18 cellular contexts compared by ENCODE assay signal in the genomic region with DNA sequence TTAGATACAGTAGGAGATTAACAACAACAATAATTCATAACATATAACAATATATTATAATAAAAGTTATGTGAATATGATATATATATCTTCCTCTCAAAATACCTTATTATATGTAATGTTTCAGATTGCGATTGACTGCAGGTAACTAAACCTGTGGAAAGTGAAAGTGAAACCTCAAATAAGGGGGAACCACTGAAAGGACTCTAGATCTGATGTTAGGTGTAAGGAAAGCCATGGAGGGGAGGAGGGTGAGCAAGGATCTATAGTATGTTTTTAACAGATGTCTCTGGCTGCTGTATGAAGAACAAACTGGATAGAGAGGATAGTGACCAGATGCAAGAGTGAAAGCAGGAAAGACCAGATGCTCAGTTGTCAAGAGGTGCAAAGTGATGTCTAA. TPM values are rescaled to one million over a fixed set of nuclear protein-coding genes. Genes with fewer than 3 reads are reported as not detected.
A peak's percentile ranks its signal among the peaks of the same experiment; 100 is the strongest.
DNase-seq lines count a peak whose midpoint lies in the region; ATAC-seq and TF ChIP-seq lines count a peak whose summit lies in the region.
"Had no signal": no experiment of that assay in that cellular context is flagged by ENCODE, and none has a peak within 500 bp of the region (broad histone marks: within the 10 kb centered on the region; RNA-seq: fewer than 3 reads in every experiment).

No MANE protein-coding gene starts in this region.

- peaks cover 8% of the 10 kb centered on the region for H3K27me3 ChIP-seq in DND-41 (ENCODE audit: insufficient read depth, low read length, poor library complexity)

- peaks cover 3% of the 10 kb centered on the region for H3K9me3 Mint-ChIP-seq in activated naive CD8-positive, alpha-beta T cell (ENCODE audit: low read depth)
- peaks cover 3% of the 10 kb centered on the region for H3K9me3 Mint-ChIP-seq in activated naive CD8-positive, alpha-beta T cell treated with anti-CD3 and anti-CD28 coated beads, Interleukin-2, amount 50 U/mL, for 24 hours
- peaks cover 0 to 10% (median 2%) of the 10 kb centered on the region in 9 donors for H3K9me3 Mint-ChIP-seq in naive thymus-derived CD8-positive, alpha-beta T cell
- peaks cover 2% of the 10 kb centered on the region for H3K9me3 Mint-ChIP-seq in activated CD4-positive, alpha-beta memory T cell treated with anti-CD3 and anti-CD28 coated beads for 36 hours
- H3K9me3 Mint-ChIP-seq: activated CD4-positive, alpha-beta T cell treated with anti-CD3 and anti-CD28 coated beads, Interleukin-2, amount 10 ng/mL, durations not matched to agents 7 days and 5 days had no signal

- no peak for TF ChIP-seq CTCF in DND-41 (IDR thresholded peaks at IDR 0.05; ENCODE audit: borderline replicate concordance, extremely low read depth, low read length, poor library complexity, severe bottlenecking)

- peaks cover 3% of the 10 kb centered on the region for H3K36me3 Mint-ChIP-seq in activated naive CD8-positive, alpha-beta T cell
- H3K36me3 Mint-ChIP-seq in activated naive CD8-positive, alpha-beta T cell treated with anti-CD3 and anti-CD28 coated beads, Interleukin-2, amount 50 U/mL, for 24 hours (ENCODE audit: low read depth), result no peaks in the 10 kb centered on the region
- peaks cover 0 to 8% (median 1%) of the 10 kb centered on the region in 3 donors for H3K36me3 Mint-ChIP-seq in naive thymus-derived CD8-positive, alpha-beta T cell
- no peaks in the 10 kb centered on the region for H3K36me3 Mint-ChIP-seq in activated CD4-positive, alpha-beta memory T cell treated with anti-CD3 and anti-CD28 coated beads for 36 hours
- H3K36me3 Mint-ChIP-seq: immature natural killer cell; stimulated activated memory B cell treated with anti-CD40 and anti-IgM and Interleukin-4, amounts not matched to agents 10 μg/mL and 1 μg/mL and 100 μg/mL, for 72 hours had no signal

- peak overlapping the region; percentile 5 for H3K4me3 Mint-ChIP-seq in activated naive CD8-positive, alpha-beta T cell
- H3K4me3 Mint-ChIP-seq in activated naive CD8-positive, alpha-beta T cell treated with anti-CD3 and anti-CD28 coated beads, Interleukin-2, amount 50 U/mL, for 24 hours, result no peak overlapping the region
- peak overlapping the region; percentile 7 to 69 (median 54) for H3K4me3 Mint-ChIP-seq in naive thymus-derived CD8-positive, alpha-beta T cell
- H3K4me3 Mint-ChIP-seq in activated CD4-positive, alpha-beta memory T cell treated with anti-CD3 and anti-CD28 coated beads for 36 hours, result no peak overlapping the region
- H3K4me3 Mint-ChIP-seq: activated CD4-positive, alpha-beta T cell treated with anti-CD3 and anti-CD28 coated beads, Interleukin-2, amount 10 ng/mL, durations not matched to agents 7 days and 5 days; stimulated activated memory B cell treated with anti-CD40 and anti-IgM and Interleukin-4, amounts not matched to agents 10 μg/mL and 1 μg/mL and 100 μg/mL, for 72 hours had no signal

- no peak for ATAC-seq in activated naive CD8-positive, alpha-beta T cell treated with anti-CD3 and anti-CD28 coated beads, Interleukin-2, amount 50 U/mL, for 24 hours
- ATAC-seq in DND-41 (ENCODE audit: insufficient read depth, low read depth), result peak; percentile 76
- peak; percentile 44 to 46 for ATAC-seq in naive thymus-derived CD8-positive, alpha-beta T cell
- ATAC-seq: left ventricle myocardium superior; stimulated activated memory B cell treated with anti-CD40 and anti-IgM and Interleukin-4, amounts not matched to agents 10 μg/mL and 1 μg/mL and 100 μg/mL, for 72 hours had no signal

- no peak overlapping the region for H3K27ac Mint-ChIP-seq in activated naive CD8-positive, alpha-beta T cell
- H3K27ac Mint-ChIP-seq in activated naive CD8-positive, alpha-beta T cell treated with anti-CD3 and anti-CD28 coated beads, Interleukin-2, amount 50 U/mL, for 24 hours, result no peak overlapping the region
- H3K27ac Mint-ChIP-seq in naive thymus-derived CD8-positive, alpha-beta T cell, result peak overlapping the region in 3 of 10 donors; percentile 1 to 9 (median 5)
- no peak overlapping the region for H3K27ac Mint-ChIP-seq in activated CD4-positive, alpha-beta memory T cell treated with anti-CD3 and anti-CD28 coated beads for 36 hours
- H3K27ac Mint-ChIP-seq: activated CD4-positive, alpha-beta T cell treated with anti-CD3 and anti-CD28 coated beads, Interleukin-2, amount 10 ng/mL, durations not matched to agents 7 days and 5 days; immature natural killer cell; stimulated activated memory B cell treated with anti-CD40 and anti-IgM and Interleukin-4, amounts not matched to agents 10 μg/mL and 1 μg/mL and 100 μg/mL, for 72 hours had no signal

- H3K27me3 Mint-ChIP-seq in activated naive CD8-positive, alpha-beta T cell, result peaks cover 35% of the 10 kb centered on the region
- peaks cover 42% of the 10 kb centered on the region for H3K27me3 Mint-ChIP-seq in activated naive CD8-positive, alpha-beta T cell treated with anti-CD3 and anti-CD28 coated beads, Interleukin-2, amount 50 U/mL, for 24 hours
- H3K27me3 Mint-ChIP-seq in naive thymus-derived CD8-positive, alpha-beta T cell, result peaks cover 29 to 65% (median 32%) of the 10 kb centered on the region in 5 donors
- peaks cover 32% of the 10 kb centered on the region for H3K27me3 Mint-ChIP-seq in activated CD4-positive, alpha-beta memory T cell treated with anti-CD3 and anti-CD28 coated beads for 36 hours

- H3K4me1 Mint-ChIP-seq in activated naive CD8-positive, alpha-beta T cell (ENCODE audit: low read depth), result peaks cover 11% of the 10 kb centered on the region
- H3K4me1 Mint-ChIP-seq in activated naive CD8-positive, alpha-beta T cell treated with anti-CD3 and anti-CD28 coated beads, Interleukin-2, amount 50 U/mL, for 24 hours, result peaks cover 8% of the 10 kb centered on the region
- peaks cover 10 to 19% (median 12%) of the 10 kb centered on the region in 4 donors for H3K4me1 Mint-ChIP-seq in naive thymus-derived CD8-positive, alpha-beta T cell
- peaks cover 11% of the 10 kb centered on the region for H3K4me1 Mint-ChIP-seq in activated CD4-positive, alpha-beta memory T cell treated with anti-CD3 and anti-CD28 coated beads for 36 hours (ENCODE audit: low read depth)

- POLR2A ChIA-PET in naive thymus-derived CD8-positive, alpha-beta T cell (lab: Charles Lee), result no interaction called here
- POLR2A ChIA-PET in activated CD4-positive, alpha-beta memory T cell treated with anti-CD3 and anti-CD28 coated beads for 36 hours (lab: Charles Lee), result no interaction called here

- H3K4me2 ChIP-seq in DND-41 (ENCODE audit: insufficient read depth, low read length), result 0 out of 2 replicates have a peak overlapping the region, but pooled peaks have one; percentile 17

- H3K4me1 ChIP-seq in DND-41 (ENCODE audit: insufficient read depth, low read length), result no peaks in the 10 kb centered on the region

- H3K4me3 ChIP-seq in DND-41 (ENCODE audit: low read depth in 1 of 2, low read length in 2 of 2), result no peak overlapping the region

- H3K9ac ChIP-seq in DND-41 (ENCODE audit: low read depth, low read length), result no peak overlapping the region

- no peaks in the 10 kb centered on the region for H3K9me3 ChIP-seq in DND-41 (ENCODE audit: insufficient read depth, low read length, severe bottlenecking)

- H3K36me3 ChIP-seq in DND-41 (ENCODE audit: insufficient read depth, low read length), result no peaks in the 10 kb centered on the region

- no peak overlapping the region for H2AFZ ChIP-seq in DND-41 (ENCODE audit: low read depth, low read length)

- H4K20me1 ChIP-seq in DND-41 (ENCODE audit: insufficient read depth, low read length), result no peaks in the 10 kb centered on the region

- no peak overlapping the region for H3K27ac ChIP-seq in DND-41 (ENCODE audit: low read length)
- H3K27ac ChIP-seq: epithelial cell of prostate had no signal

- intact Hi-C loops in activated CD4-positive, alpha-beta memory T cell treated with anti-CD3 and anti-CD28 coated beads for 36 hours (cut with micrococcal nuclease), result loop anchor here (10.0 kb wide), 1 partner anchor 133 kb away; no protein-coding TSS in a partner anchor

- H3K79me2 ChIP-seq in DND-41 (ENCODE audit: insufficient read depth, low read length), result no peaks in the 10 kb centered on the region

- CTCF ChIA-PET in activated CD4-positive, alpha-beta memory T cell treated with anti-CD3 and anti-CD28 coated beads for 36 hours (lab: Charles Lee), result interaction anchor here (0.7 to 1.2 kb wide), 2 partner anchors 12 to 327 kb away, joined by 3 read pairs; no protein-coding TSS in a partner anchor

- no peak for DNase-seq in activated naive CD8-positive, alpha-beta T cell treated with anti-CD3 and anti-CD28 coated beads, Interleukin-2, amount 50 U/mL, for 24 hours
- DNase-seq in DND-41 (no peak), RPMI8226 (peak; percentile 36), NCI-H2107 (lab: John Stamatoyannopoulos, UW) (no peak)
- DNase-seq in naive thymus-derived CD8-positive, alpha-beta T cell, result peak in 2 of 10 donors; percentile 14 to 19
- DNase-seq in activated CD4-positive, alpha-beta memory T cell treated with anti-CD3 and anti-CD28 coated beads for 36 hours, result no peak
- DNase-seq: activated CD4-positive, alpha-beta T cell treated with anti-CD3 and anti-CD28 coated beads, Interleukin-2, amount 10 ng/mL, durations not matched to agents 7 days and 5 days; activated CD8-positive, alpha-beta memory T cell treated with anti-CD3 and anti-CD28 coated beads, Interleukin-2, amount 50 U/mL, for 48 hours; activated gamma-delta T cell; HCEC 1CT; immature natural killer cell; left ventricle myocardium superior; posterior cingulate gyrus had no signal

RNA-seq across cellular contexts. Expression of a gene that starts 5.8 kb away (rescaled TPM):
- total RNA-seq in naive thymus-derived CD8-positive, alpha-beta T cell, result 1 to 10 TPM; 1.5 to 1.6 TPM
- not detected for polyA plus RNA-seq in naive thymus-derived CD8-positive, alpha-beta T cell
- under 1 TPM in 1 of 2 experiments, not detected in 1; 0.36 TPM for total RNA-seq in activated CD4-positive, alpha-beta memory T cell treated with anti-CD3 and anti-CD28 coated beads for 36 hours
- total RNA-seq: activated CD4-positive, alpha-beta T cell treated with anti-CD3 and anti-CD28 coated beads, Interleukin-2, amount 10 ng/mL, durations not matched to agents 7 days and 5 days; cardiac septum; fibroblast of villous mesenchyme; left ventricle myocardium superior had no signal
- polyA plus RNA-seq: immature natural killer cell had no signal

Comparison
In these comparisons a context has a peak if more than half of its experiments do, and no peak if none do; other contexts are left out.
1. H3K4me3 Mint-ChIP-seq: peak in activated naive CD8-positive, alpha-beta T cell (single experiment) and naive thymus-derived CD8-positive, alpha-beta T cell (10 of 10); none in activated naive CD8-positive, alpha-beta T cell treated with anti-CD3 and anti-CD28 coated beads, Interleukin-2, amount 50 U/mL, for 24 hours (single experiment) and activated CD4-positive, alpha-beta memory T cell treated with anti-CD3 and anti-CD28 coated beads for 36 hours (single experiment).